In genomic region chr6:20876016-20876415, GRCh38 we compare ENCODE assay signal across 10 cellular contexts.
A peak's percentile ranks its signal among the peaks of the same experiment; 100 is the strongest.
DNase-seq lines count a peak whose midpoint lies in the region; ATAC-seq and TF ChIP-seq lines count a peak whose summit lies in the region.
"Had no signal": no experiment of that assay in that cellular context is flagged by ENCODE, and none has a peak within 500 bp of the region (broad histone marks: within the 10 kb centered on the region; RNA-seq: fewer than 3 reads in every experiment).

No MANE protein-coding gene starts in this region.

- H3K36me3 ChIP-seq in stomach, result no peaks in the 10 kb centered on the region
- H3K36me3 ChIP-seq: breast epithelium had no signal

- no peak overlapping the region for H3K4me3 ChIP-seq in stomach
- H3K4me3 ChIP-seq: breast epithelium had no signal

- no peak for ATAC-seq in HG02870 (IDR thresholded peaks at IDR 0.05; ENCODE audit: unreplicated experiment)
- ATAC-seq: naive thymus-derived CD4-positive, alpha-beta T cell had no signal

- TF ChIP-seq CTCF in osteocyte (IDR thresholded peaks at IDR 0.05), result no peak
- no peak for TF ChIP-seq CTCF in stomach (IDR thresholded peaks at IDR 0.05)

- no peaks in the 10 kb centered on the region for H3K27me3 Mint-ChIP-seq in osteocyte (ENCODE audit: unreplicated experiment)
- H3K27me3 Mint-ChIP-seq: naive thymus-derived CD4-positive, alpha-beta T cell had no signal

- no peaks in the 10 kb centered on the region for H3K9me3 ChIP-seq in stomach
- H3K9me3 ChIP-seq: breast epithelium had no signal

- TF ChIP-seq EP300 in stomach (IDR thresholded peaks at IDR 0.05), result no peak

- peak overlapping the region; percentile 89 for H3K27ac Mint-ChIP-seq in osteocyte (ENCODE audit: unreplicated experiment)
- H3K27ac Mint-ChIP-seq: naive thymus-derived CD4-positive, alpha-beta T cell had no signal

- H3K9me3 Mint-ChIP-seq in osteocyte (ENCODE audit: unreplicated experiment), result no peaks in the 10 kb centered on the region

- peaks cover 0 to 32% (median 20%) of the 10 kb centered on the region in 4 donors for H3K4me1 ChIP-seq in stomach

- H3K27me3 ChIP-seq in stomach, result no peaks in the 10 kb centered on the region
- H3K27me3 ChIP-seq: breast epithelium had no signal

- H3K36me3 Mint-ChIP-seq in osteocyte (ENCODE audit: unreplicated experiment), result no peaks in the 10 kb centered on the region

- no peak for TF ChIP-seq POLR2A in stomach (IDR thresholded peaks at IDR 0.05)

- WGBS in stomach, 5 donors, result 44 to 62% (median 51%) methylated on average over 2 of the region's 2 CpGs

- DNase-seq in GM04504 (ENCODE audit: low read depth) (peak; percentile 40), NCI-H69 (lab: John Stamatoyannopoulos, UW) (peak; percentile 65), epithelial cell of prostate (ENCODE audit: low read depth, low spot score) (no peak), osteocyte (ENCODE audit: extremely low spot score, unreplicated experiment) (no peak), stomach (no peak), NCI-H1694 treated with DMSO at 0.1 percent for 48 hours (lab: John Stamatoyannopoulos, UW) (no peak)
- DNase-seq in activated CD4-positive, CD25-positive, alpha-beta regulatory T cell treated with anti-CD3 and anti-CD28 coated beads, Interleukin-2, amount 50 U/mL, for 72 hours, result no peak
- DNase-seq: naive thymus-derived CD4-positive, alpha-beta T cell had no signal

- H3K4me1 Mint-ChIP-seq in osteocyte (ENCODE audit: unreplicated experiment), result peaks cover 48% of the 10 kb centered on the region

- H3K4me3 Mint-ChIP-seq in osteocyte (ENCODE audit: unreplicated experiment), result no peak overlapping the region
- H3K4me3 Mint-ChIP-seq: naive thymus-derived CD4-positive, alpha-beta T cell had no signal

- peak overlapping the region; percentile 85 for H3K27ac ChIP-seq in epithelial cell of prostate
- H3K27ac ChIP-seq in stomach, result peak overlapping the region in 2 of 5 donors; percentile 15 to 18

- intact Hi-C loops in stomach (cut with DNase I; ENCODE audit: low total_unique reads), result no loop called here

Comparison
In these comparisons a context has a peak if more than half of its experiments do, and no peak if none do; other contexts are left out.
1. DNase-seq: peak in GM04504 (single experiment) and NCI-H69 (single experiment); none in epithelial cell of prostate (single experiment), osteocyte (single experiment), stomach (single experiment), activated CD4-positive, CD25-positive, alpha-beta regulatory T cell treated with anti-CD3 and anti-CD28 coated beads, Interleukin-2, amount 50 U/mL, for 72 hours (single experiment) and NCI-H1694 treated with DMSO at 0.1 percent for 48 hours (single experiment).